15 cellular contexts compared by ENCODE assay signal in the genomic region with DNA sequence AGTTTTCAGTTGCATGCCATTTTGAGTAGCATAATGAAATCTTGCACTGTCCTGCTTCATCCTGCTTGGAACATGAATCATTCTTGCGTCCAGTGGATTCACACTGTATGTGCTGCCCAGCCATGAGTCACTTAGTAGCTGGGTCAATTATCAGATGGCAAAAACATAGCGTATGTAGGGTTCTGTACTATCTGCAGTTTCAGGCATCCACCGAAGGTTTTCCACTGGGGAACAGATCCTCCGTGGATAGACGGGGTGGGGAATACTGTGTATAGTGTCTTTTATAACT.
DNase-seq lines count a peak whose midpoint lies in the region; ATAC-seq and TF ChIP-seq lines count a peak whose summit lies in the region.
"Had no signal": no experiment of that assay in that cellular context is flagged by ENCODE, and none has a peak within 500 bp of the region (broad histone marks: within the 10 kb centered on the region; RNA-seq: fewer than 3 reads in every experiment).

No MANE protein-coding gene starts in this region.

- TF ChIP-seq CTCF in AG10803 (conservative IDR thresholded peaks at IDR 0.05; ENCODE audit: low read length), result no peak

- H3K4me3 ChIP-seq in AG10803 (ENCODE audit: low read length), result no peak overlapping the region
- H3K4me3 ChIP-seq: heart right ventricle, psoas muscle, tibial artery had no signal

- ATAC-seq in GM19351 (IDR thresholded peaks at IDR 0.05; ENCODE audit: unreplicated experiment), result no peak
- no peak for ATAC-seq in HG02798 (IDR thresholded peaks at IDR 0.05; ENCODE audit: poor library complexity, unreplicated experiment)
- ATAC-seq: heart right ventricle, left colon, psoas muscle had no signal

- DNase-seq in AG10803 (ENCODE audit: low read depth) (peak; percentile 42), HT1080 (ENCODE audit: low read depth) (peak; percentile 80), astrocyte of the hippocampus (ENCODE audit: low read depth, low spot score) (peak; percentile 23), glomerular visceral epithelial cell (ENCODE audit: extremely low spot score) (peak; percentile 51), SW 1271 (lab: John Stamatoyannopoulos, UW) (no peak), NCI-H187 (lab: John Stamatoyannopoulos, UW) (no peak)
- DNase-seq: activated CD4-positive, alpha-beta memory T cell treated with anti-CD3 and anti-CD28 coated beads for 36 hours; heart right ventricle; left colon; NCI-H146; NCI-H526; psoas muscle; tibial artery had no signal

Comparison
In these comparisons a context has a peak if more than half of its experiments do, and no peak if none do; other contexts are left out.
1. DNase-seq: peak in AG10803 (single experiment), HT1080 (single experiment), astrocyte of the hippocampus (single experiment) and glomerular visceral epithelial cell (single experiment); none in SW 1271 (0 of 2) and NCI-H187 (0 of 2).